Comparison of ENCODE assay signal across 19 cellular contexts in genomic region chr9:138111607-138112006, GRCh38.
"Had no signal": no experiment of that assay in that cellular context is flagged by ENCODE, and none has a peak within 500 bp of the region (broad histone marks: within the 10 kb centered on the region; RNA-seq: fewer than 3 reads in every experiment).

No MANE protein-coding gene starts in this region.

- DNase-seq: activated CD4-positive, alpha-beta T cell treated with anti-CD3 and anti-CD28 coated beads, Interleukin-2, amount 10 ng/mL, durations not matched to agents 24 days and 14 days; activated CD4-positive, alpha-beta T cell treated with anti-CD3 and anti-CD28 coated beads, Interleukin-2, amount 50 U/mL, for 48 hours; activated CD4-positive, CD25-positive, alpha-beta regulatory T cell treated with anti-CD3 and anti-CD28 coated beads, Interleukin-2, amount 50 U/mL, for 72 hours; activated naive CD4-positive, alpha-beta T cell treated with anti-CD3 and anti-CD28 coated beads, Interleukin-2, amount 50 U/mL, for 16 hours; activated T-cell treated with anti-CD3 and anti-CD28 coated beads, Interleukin-2, amount 50 U/mL, for 1 hour; MM.1S; NCI-H1105 treated with DMSO at 0.1 percent for 48 hours; NCI-H1436 treated with DMSO at 0.1 percent for 48 hours; NCI-H187; NCI-H2081; NCI-H510A treated with DMSO at 0.1 percent for 48 hours; NCI-H69; SHP77; T-helper 17 cell; T-helper 9 cell had no signal

- H3K4me1 ChIP-seq: adrenal gland, Peyer's patch, SJSA1 had no signal

- ATAC-seq: T-helper 17 cell, WTC11 had no signal

- H3K27me3 ChIP-seq: adrenal gland, Peyer's patch, SJSA1 had no signal

- H3K9me3 ChIP-seq: adrenal gland, Peyer's patch, SJSA1 had no signal

- H3K4me3 ChIP-seq: adrenal gland, Peyer's patch, SJSA1 had no signal

- H3K27ac ChIP-seq: adrenal gland, Peyer's patch, SJSA1 had no signal

- H3K36me3 ChIP-seq: adrenal gland, Peyer's patch, SJSA1 had no signal
